Comparison of ENCODE assay signal across 24 cellular contexts in genomic region chr3:105534491-105534890, GRCh38.
DNase-seq lines count a peak whose midpoint lies in the region; ATAC-seq, FAIRE-seq and TF ChIP-seq lines count a peak whose summit lies in the region.
"Had no signal": no experiment of that assay in that cellular context is flagged by ENCODE, and none has a peak within 500 bp of the region (broad histone marks: within the 10 kb centered on the region; RNA-seq: fewer than 3 reads in every experiment).

No MANE protein-coding gene starts in this region.

- no peaks in the 10 kb centered on the region for H3K9me3 ChIP-seq in mesenchymal stem cell (ENCODE audit: control insufficient read depth, low read length)
- H3K9me3 ChIP-seq in T-helper 17 cell (ENCODE audit: control insufficient read depth, low read length, poor library complexity, severe bottlenecking), result peaks cover 3% of the 10 kb centered on the region
- H3K9me3 ChIP-seq: BE2C had no signal

- no peak for TF ChIP-seq POLR2A in H54 (IDR thresholded peaks at IDR 0.05; ENCODE audit: low read depth, low read length)

- no peak overlapping the region for H2AFZ ChIP-seq in mesenchymal stem cell (ENCODE audit: low read depth, low read length)
- H2AFZ ChIP-seq: GM23248 had no signal

- no peak overlapping the region for H4K8ac ChIP-seq in mesenchymal stem cell (ENCODE audit: low read length)

- H3K36me3 ChIP-seq in brain microvascular endothelial cell (replicated peaks) (no peaks in the 10 kb centered on the region), mesenchymal stem cell (ENCODE audit: control insufficient read depth in 1 of 2, insufficient read depth in 2 of 2, low read depth in 1 of 2, low read length in 2 of 2) (peaks cover 0 to 22% of the 10 kb centered on the region in 2 experiments)

- no peaks in the 10 kb centered on the region for H3K4me1 Mint-ChIP-seq in T-helper 17 cell
- H3K4me1 Mint-ChIP-seq: CD4-positive, CD25-positive, alpha-beta regulatory T cell; CD8-positive, alpha-beta memory T cell had no signal

- peak; percentile 23 for FAIRE-seq in H54 (lab: Jason Lieb, UNC)
- FAIRE-seq: A204.1, HTR-8/SVneo, K562 had no signal

- no peak overlapping the region for H3K9ac ChIP-seq in mesenchymal stem cell (ENCODE audit: low read length)
- H3K9ac ChIP-seq: GM23248 had no signal

- no peak for DNase-seq in H54 (ENCODE audit: insufficient read length, low spot score)
- no peak for DNase-seq in brain microvascular endothelial cell
- DNase-seq in mesenchymal stem cell, result no peak
- no peak for DNase-seq in T-helper 17 cell
- no peak for DNase-seq in SW 1271 (lab: John Stamatoyannopoulos, UW)
- DNase-seq in NCI-H748 treated with DMSO at 0.1 percent for 48 hours (lab: John Stamatoyannopoulos, UW), result no peak
- DNase-seq: ACHN; BE2C; C1 segment of cervical spinal cord; CD4-positive, CD25-positive, alpha-beta regulatory T cell; CD8-positive, alpha-beta memory T cell; COR-L47; DMS 273 treated with DMSO at 0.1 percent for 48 hours; DMS53; DND-41; EL; GM23248; H9 had no signal

- WGBS in mesenchymal stem cell, result 90% methylated on average over 2 of the region's 5 CpGs

- in situ Hi-C loops in brain microvascular endothelial cell (cut with HindIII; ENCODE audit: low pct_ligation_motif_present, low sequenced_read_pairs), result no loop called here

- no peak overlapping the region for H3K4me3 Mint-ChIP-seq in T-helper 17 cell
- H3K4me3 Mint-ChIP-seq: CD4-positive, CD25-positive, alpha-beta regulatory T cell; CD8-positive, alpha-beta memory T cell; H9 had no signal

- H3K27ac Mint-ChIP-seq in T-helper 17 cell, result no peak overlapping the region
- H3K27ac Mint-ChIP-seq: CD4-positive, CD25-positive, alpha-beta regulatory T cell; CD8-positive, alpha-beta memory T cell; H9 had no signal

- H3K27ac ChIP-seq in brain microvascular endothelial cell (peak overlapping the region; percentile 38), mesenchymal stem cell (ENCODE audit: low read length, poor library complexity, severe bottlenecking) (peak overlapping the region; percentile 57)
- H3K27ac ChIP-seq: GM23248, HL-60 had no signal

- peaks cover 9% of the 10 kb centered on the region for H3K36me3 Mint-ChIP-seq in T-helper 17 cell (ENCODE audit: low read depth)

- H3K79me1 ChIP-seq in mesenchymal stem cell (replicated peaks; ENCODE audit: low read length, poor library complexity, severe bottlenecking), result peaks cover 2% of the 10 kb centered on the region

- H3K4me3 ChIP-seq in brain microvascular endothelial cell (ENCODE audit: low read depth, low read length) (no peak overlapping the region), mesenchymal stem cell (ENCODE audit: insufficient read depth in 1 of 2, low read depth in 1 of 2, low read length in 2 of 2) (no peak overlapping the region)
- H3K4me3 ChIP-seq: GM12878, GM23248, K562 had no signal

- H3K18ac ChIP-seq in mesenchymal stem cell (ENCODE audit: low read depth in 1 of 2, low read length in 2 of 2), result no peak overlapping the region

- ATAC-seq in T-helper 17 cell, result no peak
- ATAC-seq in GM18867 (IDR thresholded peaks at IDR 0.05; ENCODE audit: unreplicated experiment), result no peak
- ATAC-seq: GM12878, K562 had no signal

- no peaks in the 10 kb centered on the region for H3K27me3 ChIP-seq in brain microvascular endothelial cell (replicated peaks)
- no peaks in the 10 kb centered on the region for H3K27me3 ChIP-seq in mesenchymal stem cell (ENCODE audit: control insufficient read depth in 1 of 2, insufficient read depth in 1 of 2, low read length in 2 of 2)
- H3K27me3 ChIP-seq: BE2C had no signal

- peaks cover 3% of the 10 kb centered on the region for H3K4me1 ChIP-seq in mesenchymal stem cell (ENCODE audit: control insufficient read depth, insufficient read depth, low read depth, low read length)

- no peak overlapping the region for H2BK12ac ChIP-seq in mesenchymal stem cell (ENCODE audit: low read length in 2 of 2)

- no peak overlapping the region for H2BK120ac ChIP-seq in mesenchymal stem cell (ENCODE audit: low read depth, low read length)

- no peak overlapping the region for H2AK5ac ChIP-seq in mesenchymal stem cell (ENCODE audit: low read length, severe bottlenecking)

- H3K27me3 Mint-ChIP-seq in T-helper 17 cell, result no peaks in the 10 kb centered on the region
- H3K27me3 Mint-ChIP-seq: CD4-positive, CD25-positive, alpha-beta regulatory T cell; CD8-positive, alpha-beta memory T cell had no signal

- no peak overlapping the region for H3K4me2 ChIP-seq in mesenchymal stem cell (ENCODE audit: low read length, poor library complexity, severe bottlenecking)

- H2BK5ac ChIP-seq in mesenchymal stem cell (ENCODE audit: low read depth, low read length, poor library complexity, severe bottlenecking), result no peak overlapping the region

- no peak for TF ChIP-seq CTCF in brain microvascular endothelial cell (IDR thresholded peaks at IDR 0.05; ENCODE audit: low read depth, low read length, missing control alignments)

- H3K4ac ChIP-seq in mesenchymal stem cell (ENCODE audit: low read depth in 1 of 2, low read length in 2 of 2), result no peak overlapping the region

- no peak overlapping the region for H3K23ac ChIP-seq in mesenchymal stem cell (ENCODE audit: low read length in 2 of 2)

- H4K91ac ChIP-seq in mesenchymal stem cell (ENCODE audit: low read length), result no peak overlapping the region

- H3K14ac ChIP-seq in mesenchymal stem cell (ENCODE audit: low read length in 2 of 2), result no peak overlapping the region

- no peak overlapping the region for H2BK15ac ChIP-seq in mesenchymal stem cell (ENCODE audit: low read depth, poor library complexity, severe bottlenecking)
